Comparison of ENCODE assay signal across 26 cellular contexts in the genomic region with DNA sequence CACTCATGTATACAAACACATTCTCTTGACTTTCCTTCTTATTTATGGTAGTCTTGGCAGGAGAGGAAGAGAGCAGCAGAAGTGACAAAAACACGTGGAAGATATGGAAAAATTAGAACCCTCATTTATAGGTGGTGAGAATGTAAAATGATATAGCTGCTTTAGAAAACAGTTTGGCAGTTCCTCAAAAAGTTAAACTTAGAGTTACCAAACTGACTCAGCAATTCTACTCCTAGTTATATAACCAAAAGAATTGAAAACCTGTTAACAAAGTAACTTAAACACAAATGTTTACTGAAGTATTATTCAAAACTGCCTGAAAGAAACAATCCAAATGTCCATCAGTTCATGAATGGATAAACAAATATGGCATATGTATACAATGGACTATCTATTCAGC. TPM values are rescaled to one million over a fixed set of nuclear protein-coding genes. Genes with fewer than 3 reads are reported as not detected.
DNase-seq lines count a peak whose midpoint lies in the region; ATAC-seq lines count a peak whose summit lies in the region.
"Had no signal": no experiment of that assay in that cellular context is flagged by ENCODE, and none has a peak within 500 bp of the region (broad histone marks: within the 10 kb centered on the region; RNA-seq: fewer than 3 reads in every experiment).

No MANE protein-coding gene starts in this region.

- POLR2A ChIA-PET in CD8-positive, alpha-beta memory T cell (lab: Charles Lee) = interaction anchor here (0.7 kb wide), 1 partner anchor 12 kb away, joined by 6 read pairs; no protein-coding TSS in a partner anchor

- peak overlapping the region; percentile 73 for H3K27ac Mint-ChIP-seq in activated naive CD8-positive, alpha-beta T cell
- no peak overlapping the region for H3K27ac Mint-ChIP-seq in activated naive CD8-positive, alpha-beta T cell treated with anti-CD3 and anti-CD28 coated beads for 36 hours
- H3K27ac Mint-ChIP-seq in CD8-positive, alpha-beta memory T cell = peak overlapping the region in 4 of 8 donors; percentile 5 to 25 (median 20)
- H3K27ac Mint-ChIP-seq: activated naive CD4-positive, alpha-beta T cell treated with anti-CD3 and anti-CD28 coated beads for 36 hours; activated T-cell treated with anti-CD3 and anti-CD28 coated beads, Interleukin-2, amount 50 U/mL, for 72 hours; B cell; nephron progenitor cell; type B pancreatic cell had no signal

- no peaks in the 10 kb centered on the region for H3K36me3 ChIP-seq in H7 (replicated peaks; ENCODE audit: control insufficient read depth, insufficient read depth, low read length)
- no peaks in the 10 kb centered on the region for H3K36me3 ChIP-seq in CD8-positive, alpha-beta memory T cell (ENCODE audit: insufficient read depth, low read length)

- H3K27me3 ChIP-seq in H7 (ENCODE audit: control insufficient read depth, insufficient read depth, low read length) = no peaks in the 10 kb centered on the region
- H3K27me3 ChIP-seq in CD8-positive, alpha-beta memory T cell (ENCODE audit: insufficient read depth, low read length, poor library complexity, severe bottlenecking) = no peaks in the 10 kb centered on the region
- H3K27me3 ChIP-seq: cardiac muscle cell, SJSA1 had no signal

- H3K4me3 Mint-ChIP-seq in activated naive CD8-positive, alpha-beta T cell = no peak overlapping the region
- H3K4me3 Mint-ChIP-seq in activated naive CD8-positive, alpha-beta T cell treated with anti-CD3 and anti-CD28 coated beads for 36 hours = no peak overlapping the region
- H3K4me3 Mint-ChIP-seq in CD8-positive, alpha-beta memory T cell = no peak overlapping the region
- H3K4me3 Mint-ChIP-seq: activated naive CD4-positive, alpha-beta T cell treated with anti-CD3 and anti-CD28 coated beads for 36 hours; B cell; nephron progenitor cell; type B pancreatic cell had no signal

- peaks cover 66% of the 10 kb centered on the region for H3K4me1 Mint-ChIP-seq in activated naive CD8-positive, alpha-beta T cell (ENCODE audit: low read depth)
- peaks cover 58% of the 10 kb centered on the region for H3K4me1 Mint-ChIP-seq in activated naive CD8-positive, alpha-beta T cell treated with anti-CD3 and anti-CD28 coated beads for 36 hours
- peaks cover 27 to 50% (median 46%) of the 10 kb centered on the region in 3 donors for H3K4me1 Mint-ChIP-seq in CD8-positive, alpha-beta memory T cell
- H3K4me1 Mint-ChIP-seq: nephron progenitor cell had no signal

- CTCF ChIA-PET in CD8-positive, alpha-beta memory T cell (lab: Charles Lee) = no interaction called here

- no peaks in the 10 kb centered on the region for H3K9me3 Mint-ChIP-seq in activated naive CD8-positive, alpha-beta T cell (ENCODE audit: low read depth)
- H3K9me3 Mint-ChIP-seq in activated naive CD8-positive, alpha-beta T cell treated with anti-CD3 and anti-CD28 coated beads for 36 hours = no peaks in the 10 kb centered on the region
- H3K9me3 Mint-ChIP-seq in CD8-positive, alpha-beta memory T cell = no peaks in the 10 kb centered on the region
- H3K9me3 Mint-ChIP-seq: activated naive CD4-positive, alpha-beta T cell treated with anti-CD3 and anti-CD28 coated beads for 36 hours; activated T-cell treated with anti-CD3 and anti-CD28 coated beads, Interleukin-2, amount 50 U/mL, for 72 hours; nephron progenitor cell; type B pancreatic cell had no signal

- no peaks in the 10 kb centered on the region for H3K27me3 Mint-ChIP-seq in activated naive CD8-positive, alpha-beta T cell
- no peaks in the 10 kb centered on the region for H3K27me3 Mint-ChIP-seq in activated naive CD8-positive, alpha-beta T cell treated with anti-CD3 and anti-CD28 coated beads for 36 hours
- H3K27me3 Mint-ChIP-seq in CD8-positive, alpha-beta memory T cell = no peaks in the 10 kb centered on the region
- H3K27me3 Mint-ChIP-seq: B cell, type B pancreatic cell had no signal

- H3K4me3 ChIP-seq in H7 (ENCODE audit: insufficient read depth, low read depth, low read length) = no peak overlapping the region
- H3K4me3 ChIP-seq in CD8-positive, alpha-beta memory T cell (ENCODE audit: low read length) = no peak overlapping the region
- H3K4me3 ChIP-seq: cardiac muscle cell, SJSA1 had no signal

- ATAC-seq in GM19035 (IDR thresholded peaks at IDR 0.05; ENCODE audit: unreplicated experiment) = no peak
- ATAC-seq: HCT116, sciatic nerve had no signal

- no peak for DNase-seq in activated naive CD8-positive, alpha-beta T cell treated with anti-CD3 and anti-CD28 coated beads for 36 hours
- DNase-seq in NOMO-1 treated with DMSO at 0.1 percent for 48 hours (lab: John Stamatoyannopoulos, UW; ENCODE audit: unreplicated experiment) = peak; percentile 39
- peak; percentile 61 for DNase-seq in fibroblast of peridontal ligament (ENCODE audit: extremely low read depth)
- DNase-seq in A172 (ENCODE audit: low spot score) = no peak
- no peak for DNase-seq in H7
- no peak for DNase-seq in CD8-positive, alpha-beta memory T cell
- DNase-seq: activated CD4-positive, alpha-beta T cell treated with anti-CD3 and anti-CD28 coated beads for 4 hours; aorta; cortex of kidney; DMS79 treated with DMSO at 0.1 percent for 48 hours; kidney; midbrain; NCI-H146; NCI-H524; nephron progenitor cell; NK-92 treated with Interleukin-12 subunit alpha and Interleukin-12 subunit beta, amount 100 ng/mL, for 24 hours had no signal

- H3K27ac ChIP-seq in CD8-positive, alpha-beta memory T cell (ENCODE audit: low read depth, low read length) = no peak overlapping the region
- H3K27ac ChIP-seq: cardiac muscle cell, SJSA1 had no signal

- H3K36me3 Mint-ChIP-seq in activated naive CD8-positive, alpha-beta T cell = peaks cover 12% of the 10 kb centered on the region
- H3K36me3 Mint-ChIP-seq in activated naive CD8-positive, alpha-beta T cell treated with anti-CD3 and anti-CD28 coated beads for 36 hours = peaks cover 36% of the 10 kb centered on the region
- peaks cover 4 to 55% (median 12%) of the 10 kb centered on the region in 3 donors for H3K36me3 Mint-ChIP-seq in CD8-positive, alpha-beta memory T cell

- no peaks in the 10 kb centered on the region for H3K9me3 ChIP-seq in CD8-positive, alpha-beta memory T cell (ENCODE audit: low read length)
- H3K9me3 ChIP-seq: SJSA1 had no signal

- peaks cover 12% of the 10 kb centered on the region for H3K4me1 ChIP-seq in CD8-positive, alpha-beta memory T cell (ENCODE audit: insufficient read depth, low read length)
- H3K4me1 ChIP-seq: SJSA1 had no signal

RNA-seq across cellular contexts. Expression of a gene that starts 16.8 kb away (rescaled TPM):
- 10 to 100 TPM; 78.5 to 88.8 TPM for total RNA-seq in activated naive CD8-positive, alpha-beta T cell treated with anti-CD3 and anti-CD28 coated beads for 36 hours
- 145 and 150 TPM in 2 replicates for total RNA-seq in A172 (2014; rRNA removed; shearing (Covaris generic))
- total RNA-seq in H7 (2014; rRNA removed; shearing (Covaris generic)) = 4.1 and 4.9 TPM in 2 replicates
- 10 to 100 TPM; 30.3 to 33.3 TPM for total RNA-seq in CD8-positive, alpha-beta memory T cell
- 218 TPM for polyA plus RNA-seq in CD8-positive, alpha-beta memory T cell

RNA-seq across cellular contexts. Expression of a gene that starts 58.3 kb away (rescaled TPM):
- 1 to 10 TPM; 5.0 TPM for total RNA-seq in activated naive CD8-positive, alpha-beta T cell treated with anti-CD3 and anti-CD28 coated beads for 36 hours
- 0.34 and 0.52 TPM in 2 replicates for total RNA-seq in A172 (2014; rRNA removed; shearing (Covaris generic))
- total RNA-seq in H7 (2014; rRNA removed; shearing (Covaris generic)) = 0.03 and 0.33 TPM in 2 replicates
- 1 to 10 TPM; 5.9 to 6.0 TPM for total RNA-seq in CD8-positive, alpha-beta memory T cell
- 0.03 TPM for polyA plus RNA-seq in CD8-positive, alpha-beta memory T cell

Comparison
In these comparisons a context has a peak if more than half of its experiments do, and no peak if none do; other contexts are left out.
1. DNase-seq: peak in NOMO-1 treated with DMSO at 0.1 percent for 48 hours (single experiment) and fibroblast of peridontal ligament (single experiment); none in activated naive CD8-positive, alpha-beta T cell treated with anti-CD3 and anti-CD28 coated beads for 36 hours (single experiment), A172 (single experiment), H7 (single experiment) and CD8-positive, alpha-beta memory T cell (0 of 5).